In the genomic region with DNA sequence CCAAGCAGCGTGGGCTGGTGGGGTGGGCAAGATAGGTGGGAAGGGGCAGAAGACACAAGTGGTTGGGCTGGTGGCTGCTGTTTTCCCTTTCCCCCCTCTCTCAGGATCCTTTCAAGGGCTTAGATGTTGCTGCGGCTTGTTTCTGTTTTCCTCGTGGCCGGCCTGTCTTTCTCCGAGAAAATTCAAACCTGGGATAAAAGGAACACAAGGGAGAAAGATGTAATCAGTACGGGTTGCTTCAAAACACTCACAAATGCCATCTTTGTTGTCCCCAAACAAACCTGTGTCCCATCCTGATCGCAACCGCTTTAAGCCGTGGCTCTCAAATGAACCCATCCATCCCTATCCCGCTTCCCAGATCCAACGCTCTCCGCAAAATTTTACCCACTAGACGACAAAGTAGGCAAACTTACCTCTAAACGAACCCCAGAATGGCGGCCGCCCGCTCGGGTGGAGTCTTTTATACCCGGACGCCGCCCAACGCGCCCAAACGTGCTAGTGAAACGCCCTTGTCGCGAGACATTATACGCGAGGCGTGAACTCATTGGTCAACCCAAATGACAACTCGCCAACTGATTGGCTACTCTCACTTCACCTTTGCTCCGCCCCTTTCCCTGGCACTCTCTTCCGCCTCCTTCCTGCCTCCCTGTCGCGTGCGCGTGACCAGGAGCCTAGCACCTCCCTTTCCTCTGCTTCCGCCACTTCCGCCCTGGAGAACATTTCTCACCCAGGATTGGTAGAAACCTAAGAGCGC, we compare ENCODE assay signal across 1 cellular context.
TF ChIP-seq lines count a peak whose summit lies in the region.

Gene PPP1R10 (minus strand): TSS at position 433 of the 754 bp plus-strand sequence. CDS start 7,299 bp downstream, outside the sequence.

TF ChIP-seq in GM12878, 131 proteins besides CTCF, POLR2A, EP300 and RAD21 (continued from another document and continues in another):
- TF ChIP-seq, protein P1, sequence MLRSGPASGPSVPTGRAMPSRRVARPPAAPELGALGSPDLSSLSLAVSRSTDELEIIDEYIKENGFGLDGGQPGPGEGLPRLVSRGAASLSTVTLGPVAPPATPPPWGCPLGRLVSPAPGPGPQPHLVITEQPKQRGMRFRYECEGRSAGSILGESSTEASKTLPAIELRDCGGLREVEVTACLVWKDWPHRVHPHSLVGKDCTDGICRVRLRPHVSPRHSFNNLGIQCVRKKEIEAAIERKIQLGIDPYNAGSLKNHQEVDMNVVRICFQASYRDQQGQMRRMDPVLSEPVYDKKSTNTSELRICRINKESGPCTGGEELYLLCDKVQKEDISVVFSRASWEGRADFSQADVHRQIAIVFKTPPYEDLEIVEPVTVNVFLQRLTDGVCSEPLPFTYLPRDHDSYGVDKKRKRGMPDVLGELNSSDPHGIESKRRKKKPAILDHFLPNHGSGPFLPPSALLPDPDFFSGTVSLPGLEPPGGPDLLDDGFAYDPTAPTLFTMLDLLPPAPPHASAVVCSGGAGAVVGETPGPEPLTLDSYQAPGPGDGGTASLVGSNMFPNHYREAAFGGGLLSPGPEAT (IDR thresholded peaks at IDR 0.05; ENCODE audit: low read depth) = peak; percentile 37; the same call in 1 of the 2 replicates
- TF ChIP-seq CREM (IDR thresholded peaks at IDR 0.05; ENCODE audit: low read depth) = peak; percentile 91
- TF ChIP-seq, protein P2, sequence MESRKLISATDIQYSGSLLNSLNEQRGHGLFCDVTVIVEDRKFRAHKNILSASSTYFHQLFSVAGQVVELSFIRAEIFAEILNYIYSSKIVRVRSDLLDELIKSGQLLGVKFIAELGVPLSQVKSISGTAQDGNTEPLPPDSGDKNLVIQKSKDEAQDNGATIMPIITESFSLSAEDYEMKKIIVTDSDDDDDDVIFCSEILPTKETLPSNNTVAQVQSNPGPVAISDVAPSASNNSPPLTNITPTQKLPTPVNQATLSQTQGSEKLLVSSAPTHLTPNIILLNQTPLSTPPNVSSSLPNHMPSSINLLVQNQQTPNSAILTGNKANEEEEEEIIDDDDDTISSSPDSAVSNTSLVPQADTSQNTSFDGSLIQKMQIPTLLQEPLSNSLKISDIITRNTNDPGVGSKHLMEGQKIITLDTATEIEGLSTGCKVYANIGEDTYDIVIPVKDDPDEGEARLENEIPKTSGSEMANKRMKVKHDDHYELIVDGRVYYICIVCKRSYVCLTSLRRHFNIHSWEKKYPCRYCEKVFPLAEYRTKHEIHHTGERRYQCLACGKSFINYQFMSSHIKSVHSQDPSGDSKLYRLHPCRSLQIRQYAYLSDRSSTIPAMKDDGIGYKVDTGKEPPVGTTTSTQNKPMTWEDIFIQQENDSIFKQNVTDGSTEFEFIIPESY (IDR thresholded peaks at IDR 0.05) = no peak
- TF ChIP-seq CHD2 (IDR thresholded peaks at IDR 0.05; ENCODE audit: borderline replicate concordance, low read depth, low read length) = peak; percentile 99
- TF ChIP-seq FOS (IDR thresholded peaks at IDR 0.05; ENCODE audit: borderline replicate concordance, extremely low read depth, insufficient read length) = peak; percentile 27
- TF ChIP-seq ZNF622 (IDR thresholded peaks at IDR 0.05) = no peak
- TF ChIP-seq, protein P3, sequence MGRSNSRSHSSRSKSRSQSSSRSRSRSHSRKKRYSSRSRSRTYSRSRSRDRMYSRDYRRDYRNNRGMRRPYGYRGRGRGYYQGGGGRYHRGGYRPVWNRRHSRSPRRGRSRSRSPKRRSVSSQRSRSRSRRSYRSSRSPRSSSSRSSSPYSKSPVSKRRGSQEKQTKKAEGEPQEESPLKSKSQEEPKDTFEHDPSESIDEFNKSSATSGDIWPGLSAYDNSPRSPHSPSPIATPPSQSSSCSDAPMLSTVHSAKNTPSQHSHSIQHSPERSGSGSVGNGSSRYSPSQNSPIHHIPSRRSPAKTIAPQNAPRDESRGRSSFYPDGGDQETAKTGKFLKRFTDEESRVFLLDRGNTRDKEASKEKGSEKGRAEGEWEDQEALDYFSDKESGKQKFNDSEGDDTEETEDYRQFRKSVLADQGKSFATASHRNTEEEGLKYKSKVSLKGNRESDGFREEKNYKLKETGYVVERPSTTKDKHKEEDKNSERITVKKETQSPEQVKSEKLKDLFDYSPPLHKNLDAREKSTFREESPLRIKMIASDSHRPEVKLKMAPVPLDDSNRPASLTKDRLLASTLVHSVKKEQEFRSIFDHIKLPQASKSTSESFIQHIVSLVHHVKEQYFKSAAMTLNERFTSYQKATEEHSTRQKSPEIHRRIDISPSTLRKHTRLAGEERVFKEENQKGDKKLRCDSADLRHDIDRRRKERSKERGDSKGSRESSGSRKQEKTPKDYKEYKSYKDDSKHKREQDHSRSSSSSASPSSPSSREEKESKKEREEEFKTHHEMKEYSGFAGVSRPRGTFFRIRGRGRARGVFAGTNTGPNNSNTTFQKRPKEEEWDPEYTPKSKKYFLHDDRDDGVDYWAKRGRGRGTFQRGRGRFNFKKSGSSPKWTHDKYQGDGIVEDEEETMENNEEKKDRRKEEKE (IDR thresholded peaks at IDR 0.05) = no peak
- TF ChIP-seq BRCA1 (IDR thresholded peaks at IDR 0.05; ENCODE audit: low read depth, low read length) = peak; percentile 86
- TF ChIP-seq, protein P4, sequence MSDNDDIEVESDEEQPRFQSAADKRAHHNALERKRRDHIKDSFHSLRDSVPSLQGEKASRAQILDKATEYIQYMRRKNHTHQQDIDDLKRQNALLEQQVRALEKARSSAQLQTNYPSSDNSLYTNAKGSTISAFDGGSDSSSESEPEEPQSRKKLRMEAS (IDR thresholded peaks at IDR 0.05; ENCODE audit: low read depth, low read length) = no peak; the same call in 1 of the 2 replicates
- no peak for TF ChIP-seq CBX5 (IDR thresholded peaks at IDR 0.05; ENCODE audit: low read depth)
- TF ChIP-seq FOXM1 (IDR thresholded peaks at IDR 0.05; ENCODE audit: low read depth, low read length) = peak; percentile 91
- TF ChIP-seq, protein P5, sequence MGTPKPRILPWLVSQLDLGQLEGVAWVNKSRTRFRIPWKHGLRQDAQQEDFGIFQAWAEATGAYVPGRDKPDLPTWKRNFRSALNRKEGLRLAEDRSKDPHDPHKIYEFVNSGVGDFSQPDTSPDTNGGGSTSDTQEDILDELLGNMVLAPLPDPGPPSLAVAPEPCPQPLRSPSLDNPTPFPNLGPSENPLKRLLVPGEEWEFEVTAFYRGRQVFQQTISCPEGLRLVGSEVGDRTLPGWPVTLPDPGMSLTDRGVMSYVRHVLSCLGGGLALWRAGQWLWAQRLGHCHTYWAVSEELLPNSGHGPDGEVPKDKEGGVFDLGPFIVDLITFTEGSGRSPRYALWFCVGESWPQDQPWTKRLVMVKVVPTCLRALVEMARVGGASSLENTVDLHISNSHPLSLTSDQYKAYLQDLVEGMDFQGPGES (IDR thresholded peaks at IDR 0.05) = no peak; the same call in 1 of the 2 replicates
- TF ChIP-seq IRF4 (IDR thresholded peaks at IDR 0.05; ENCODE audit: low read depth, low read length) = peak; percentile 4; the same call in 1 of the 2 replicates
- TF ChIP-seq, protein P6, sequence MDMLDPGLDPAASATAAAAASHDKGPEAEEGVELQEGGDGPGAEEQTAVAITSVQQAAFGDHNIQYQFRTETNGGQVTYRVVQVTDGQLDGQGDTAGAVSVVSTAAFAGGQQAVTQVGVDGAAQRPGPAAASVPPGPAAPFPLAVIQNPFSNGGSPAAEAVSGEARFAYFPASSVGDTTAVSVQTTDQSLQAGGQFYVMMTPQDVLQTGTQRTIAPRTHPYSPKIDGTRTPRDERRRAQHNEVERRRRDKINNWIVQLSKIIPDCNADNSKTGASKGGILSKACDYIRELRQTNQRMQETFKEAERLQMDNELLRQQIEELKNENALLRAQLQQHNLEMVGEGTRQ (IDR thresholded peaks at IDR 0.05; ENCODE audit: borderline replicate concordance, low read depth, low read length) = no peak; the same call in 1 of the 2 replicates
- TF ChIP-seq ZNF207 (IDR thresholded peaks at IDR 0.05; ENCODE audit: borderline replicate concordance) = peak; percentile 91
- peak; percentile 26; the same call in 1 of the 2 replicates for TF ChIP-seq FOXK2 (IDR thresholded peaks at IDR 0.05)
- no peak for TF ChIP-seq NFYA (IDR thresholded peaks at IDR 0.05; ENCODE audit: borderline replicate concordance, low read depth, low read length)
- peak; percentile 95; the same call in 1 of the 2 replicates for TF ChIP-seq TCF3 (IDR thresholded peaks at IDR 0.05; ENCODE audit: borderline replicate concordance, insufficient read depth, low read depth, low read length)
- peak; percentile 73; the same call in 1 of the 2 replicates for TF ChIP-seq WRNIP1 (IDR thresholded peaks at IDR 0.05; ENCODE audit: borderline replicate concordance, low read depth, low read length)
- TF ChIP-seq CEBPZ (IDR thresholded peaks at IDR 0.05; ENCODE audit: low read depth, low read length) = peak; percentile 53
- TF ChIP-seq ZBED1 (IDR thresholded peaks at IDR 0.05; ENCODE audit: borderline replicate concordance) = peak; percentile 95
- no peak for TF ChIP-seq HDAC2 (IDR thresholded peaks at IDR 0.05)
- TF ChIP-seq SIN3A (IDR thresholded peaks at IDR 0.05; ENCODE audit: low read depth, low read length) = no peak
- TF ChIP-seq POLR2AphosphoS5 (IDR thresholded peaks at IDR 0.05; ENCODE audit: low read length) = peak; percentile 100
- TF ChIP-seq SUZ12 (IDR thresholded peaks at IDR 0.05; ENCODE audit: unreplicated experiment) = no peak
- TF ChIP-seq CBX3 (IDR thresholded peaks at IDR 0.05; ENCODE audit: borderline replicate concordance, low read depth) = no peak
- peak; percentile 99 for TF ChIP-seq PML (IDR thresholded peaks at IDR 0.05; ENCODE audit: low read length)
- TF ChIP-seq CBFB (IDR thresholded peaks at IDR 0.05; ENCODE audit: low read depth) = peak; percentile 99
- TF ChIP-seq RBBP5 (conservative IDR thresholded peaks at IDR 0.05) = no peak
- 0 out of 2 replicates have a peak, but pooled peaks have one; percentile 44 for TF ChIP-seq MEF2A (IDR thresholded peaks at IDR 0.05; ENCODE audit: insufficient read depth, low read depth, low read length)
- peak; percentile 87 for TF ChIP-seq RFX5 (IDR thresholded peaks at IDR 0.05; ENCODE audit: low read depth, low read length)
- 0 out of 4 replicates have a peak, but pooled peaks of 1 of the 2 experiments have one; percentile 4 for TF ChIP-seq SRF (IDR thresholded peaks at IDR 0.05; ENCODE audit: low read depth in 2 of 2, low read length in 2 of 2)
- no peak for TF ChIP-seq ZNF384 (IDR thresholded peaks at IDR 0.05; ENCODE audit: borderline replicate concordance, low read depth, low read length)
- TF ChIP-seq, protein P7, sequence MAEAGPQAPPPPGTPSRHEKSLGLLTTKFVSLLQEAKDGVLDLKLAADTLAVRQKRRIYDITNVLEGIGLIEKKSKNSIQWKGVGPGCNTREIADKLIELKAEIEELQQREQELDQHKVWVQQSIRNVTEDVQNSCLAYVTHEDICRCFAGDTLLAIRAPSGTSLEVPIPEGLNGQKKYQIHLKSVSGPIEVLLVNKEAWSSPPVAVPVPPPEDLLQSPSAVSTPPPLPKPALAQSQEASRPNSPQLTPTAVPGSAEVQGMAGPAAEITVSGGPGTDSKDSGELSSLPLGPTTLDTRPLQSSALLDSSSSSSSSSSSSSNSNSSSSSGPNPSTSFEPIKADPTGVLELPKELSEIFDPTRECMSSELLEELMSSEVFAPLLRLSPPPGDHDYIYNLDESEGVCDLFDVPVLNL (IDR thresholded peaks at IDR 0.05; ENCODE audit: low read depth, low read length) = no peak
- TF ChIP-seq MYC (IDR thresholded peaks at IDR 0.05; ENCODE audit: insufficient read depth, insufficient read length, insufficient replicate concordance, low read length, severe bottlenecking) = no peak
- peak; percentile 46; the same call in 1 of the 2 replicates for TF ChIP-seq ATF2 (IDR thresholded peaks at IDR 0.05; ENCODE audit: low read length)
- TF ChIP-seq PAX8 (IDR thresholded peaks at IDR 0.05) = peak; percentile 97
- TF ChIP-seq HDAC6 (IDR thresholded peaks at IDR 0.05; ENCODE audit: unreplicated experiment) = peak; percentile 92
- TF ChIP-seq ETV6 (conservative IDR thresholded peaks at IDR 0.05 in 1 of 2, IDR thresholded peaks at IDR 0.05 in 1 of 2; ENCODE audit: borderline replicate concordance in 1 of 2, low read depth in 1 of 2) = no peak
- TF ChIP-seq NR2C1 (IDR thresholded peaks at IDR 0.05) = no peak
- no peak for TF ChIP-seq MTA3 (IDR thresholded peaks at IDR 0.05; ENCODE audit: borderline replicate concordance, low read length)
- TF ChIP-seq TCF7 (IDR thresholded peaks at IDR 0.05; ENCODE audit: borderline replicate concordance) = no peak
